Comparison of ENCODE assay signal across 9 cellular contexts in the genomic region with DNA sequence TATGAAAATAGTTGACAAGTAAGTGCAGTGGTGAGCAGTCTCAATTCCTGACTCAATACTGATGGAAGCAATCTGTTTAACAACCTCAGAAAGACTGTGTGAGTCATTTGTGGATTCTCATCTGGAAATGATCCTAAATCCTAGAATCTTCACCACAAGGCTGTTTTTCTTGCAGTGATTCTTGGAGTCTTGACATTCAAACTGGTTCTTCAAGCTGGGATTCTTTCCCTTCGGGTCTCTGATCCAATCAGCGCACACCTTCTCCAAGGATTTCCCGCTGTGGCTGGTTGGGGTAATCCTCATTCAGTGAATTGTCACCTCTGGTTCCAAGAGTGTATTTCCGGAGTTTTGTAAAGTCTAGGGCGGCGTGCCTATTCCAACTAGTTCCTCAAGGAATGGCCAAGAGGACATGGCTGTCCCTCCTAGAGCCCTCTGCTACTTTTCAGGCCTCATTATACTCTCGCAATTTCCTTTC. TPM values are rescaled to one million over a fixed set of nuclear protein-coding genes. Genes with fewer than 3 reads are reported as not detected.
DNase-seq lines count a peak whose midpoint lies in the region; ATAC-seq, FAIRE-seq and TF ChIP-seq lines count a peak whose summit lies in the region.
"Had no signal": no experiment of that assay in that cellular context is flagged by ENCODE, and none has a peak within 500 bp of the region (broad histone marks: within the 10 kb centered on the region; RNA-seq: fewer than 3 reads in every experiment).

No MANE protein-coding gene starts in this region.

- WGBS in endodermal cell (ENCODE audit: insufficient coverage in 1 of 2, insufficient read length in 1 of 2), 2 experiments = 69 to 76% methylated on average over 7 of the region's 7 CpGs

- H3K27me3 Mint-ChIP-seq in endodermal cell (ENCODE audit: insufficient read depth) = no peaks in the 10 kb centered on the region
- H3K27me3 Mint-ChIP-seq: brain had no signal

- no peak overlapping the region for H3K4me3 Mint-ChIP-seq in endodermal cell

- peaks cover 25% of the 10 kb centered on the region for H3K9me3 ChIP-seq in endodermal cell (ENCODE audit: control insufficient read depth, low read length)

- H3K36me3 ChIP-seq in endodermal cell (ENCODE audit: control insufficient read depth, insufficient read depth, low read length) = no peaks in the 10 kb centered on the region

- H3K36me3 Mint-ChIP-seq in endodermal cell (ENCODE audit: low read depth) = peaks cover 16% of the 10 kb centered on the region
- H3K36me3 Mint-ChIP-seq: brain had no signal

- H3K4me3 ChIP-seq in endodermal cell (ENCODE audit: low read length) = peak overlapping the region; percentile 68

- peaks cover 13% of the 10 kb centered on the region for H3K4me1 ChIP-seq in endodermal cell (ENCODE audit: control insufficient read depth, insufficient read depth, low read length)

- ATAC-seq in GM18907 (IDR thresholded peaks at IDR 0.05; ENCODE audit: unreplicated experiment) = peak; percentile 17
- peak; percentile 67 for ATAC-seq in sciatic nerve

- no peak overlapping the region for H3K27ac Mint-ChIP-seq in endodermal cell

- DNase-seq in HT1080 (ENCODE audit: low read depth) (peak; percentile 82), endodermal cell (peak; percentile 86), sciatic nerve (ENCODE audit: low spot score) (no peak), Ammon's horn (ENCODE audit: low spot score) (no peak), GM20000 (ENCODE audit: low spot score) (no peak), D721Med (ENCODE audit: insufficient read length, low spot score) (no peak)
- DNase-seq in activated CD4-positive, alpha-beta T cell treated with anti-CD3 and anti-CD28 coated beads, Interleukin-2, amount 50 U/mL, for 4 hours = no peak

- peaks cover 16% of the 10 kb centered on the region for H3K4me1 Mint-ChIP-seq in endodermal cell

- no peak overlapping the region for H3K9ac ChIP-seq in endodermal cell (ENCODE audit: extremely low read depth, low read length, poor library complexity, severe bottlenecking)

- peaks cover 32% of the 10 kb centered on the region for H3K9me3 Mint-ChIP-seq in endodermal cell

- no peaks in the 10 kb centered on the region for H3K27me3 ChIP-seq in endodermal cell (ENCODE audit: control insufficient read depth, insufficient read depth, low read length, poor library complexity, severe bottlenecking)

- FAIRE-seq in D721Med (lab: Jason Lieb, UNC) = no peak

- no peak for TF ChIP-seq CTCF in endodermal cell (conservative IDR thresholded peaks at IDR 0.05)
- no peak for TF ChIP-seq CTCF in GM20000 (IDR thresholded peaks at IDR 0.05; ENCODE audit: extremely low read depth, missing control alignments)
- TF ChIP-seq CTCF in D721Med (IDR thresholded peaks at IDR 0.05; ENCODE audit: insufficient read depth, missing control alignments) = no peak

- no peak overlapping the region for H3K27ac ChIP-seq in endodermal cell (ENCODE audit: low read depth, low read length)

- intact Hi-C loops in sciatic nerve (cut with DNase I) = loop anchor here (10.0 kb wide), 2 partner anchors 60 to 120 kb away; partner anchors contain the start of genes SLC2A14 and SLC2A3

RNA-seq across cellular contexts. Expression of gene FOXJ2, which starts 37.7 kb away (rescaled TPM):
- total RNA-seq in HT1080 (2014; rRNA removed; shearing (Covaris generic)) = 5.8 and 7.4 TPM in 2 replicates
- polyA plus RNA-seq in HT1080 (2015; cell fraction: cytosol; rRNA removed) = 7.5 and 8.9 TPM in 2 replicates
- 13.5 and 15.4 TPM in 2 replicates for polyA plus RNA-seq in HT1080 (2015; cell fraction: nucleus; rRNA removed)
- total RNA-seq in endodermal cell (10 to 100 TPM; 10.8 to 21.2 TPM), sciatic nerve (29.9 TPM)
- 13.5 TPM for polyA plus RNA-seq in endodermal cell (2013, experiment 1 of 2)
- 13.4 TPM for polyA plus RNA-seq in endodermal cell (2013, experiment 2 of 2)

RNA-seq across cellular contexts. Expression of gene SLC2A3, which starts 58.8 kb away (rescaled TPM):
- 12.0 and 17.0 TPM in 2 replicates for total RNA-seq in HT1080 (2014; rRNA removed; shearing (Covaris generic))
- polyA plus RNA-seq in HT1080 (2015; cell fraction: cytosol; rRNA removed) = 23.2 and 26.8 TPM in 2 replicates
- 70.5 and 83.6 TPM in 2 replicates for polyA plus RNA-seq in HT1080 (2015; cell fraction: nucleus; rRNA removed)
- total RNA-seq in endodermal cell (1,000 to 10,000 TPM; 1,330 to 2,480 TPM), sciatic nerve (431 TPM)
- 758 TPM for polyA plus RNA-seq in endodermal cell (2013, experiment 1 of 2)
- polyA plus RNA-seq in endodermal cell (2013, experiment 2 of 2) = 902 TPM

Comparison
In these comparisons a context has a peak if more than half of its experiments do, and no peak if none do; other contexts are left out.
1. DNase-seq: peak in HT1080 (single experiment) and endodermal cell (single experiment); none in sciatic nerve (single experiment), Ammon's horn (single experiment), activated CD4-positive, alpha-beta T cell treated with anti-CD3 and anti-CD28 coated beads, Interleukin-2, amount 50 U/mL, for 4 hours (0 of 2), GM20000 (single experiment) and D721Med (single experiment).
2. RNA of gene SLC2A3, which starts 58.8 kb away (total RNA-seq): 1,330 to 2,480 TPM in endodermal cell and 431 TPM in sciatic nerve (single experiment); 12.0 to 17.0 TPM in HT1080; every median in the first group is over 10 times any median in the second.